In the genomic region with DNA sequence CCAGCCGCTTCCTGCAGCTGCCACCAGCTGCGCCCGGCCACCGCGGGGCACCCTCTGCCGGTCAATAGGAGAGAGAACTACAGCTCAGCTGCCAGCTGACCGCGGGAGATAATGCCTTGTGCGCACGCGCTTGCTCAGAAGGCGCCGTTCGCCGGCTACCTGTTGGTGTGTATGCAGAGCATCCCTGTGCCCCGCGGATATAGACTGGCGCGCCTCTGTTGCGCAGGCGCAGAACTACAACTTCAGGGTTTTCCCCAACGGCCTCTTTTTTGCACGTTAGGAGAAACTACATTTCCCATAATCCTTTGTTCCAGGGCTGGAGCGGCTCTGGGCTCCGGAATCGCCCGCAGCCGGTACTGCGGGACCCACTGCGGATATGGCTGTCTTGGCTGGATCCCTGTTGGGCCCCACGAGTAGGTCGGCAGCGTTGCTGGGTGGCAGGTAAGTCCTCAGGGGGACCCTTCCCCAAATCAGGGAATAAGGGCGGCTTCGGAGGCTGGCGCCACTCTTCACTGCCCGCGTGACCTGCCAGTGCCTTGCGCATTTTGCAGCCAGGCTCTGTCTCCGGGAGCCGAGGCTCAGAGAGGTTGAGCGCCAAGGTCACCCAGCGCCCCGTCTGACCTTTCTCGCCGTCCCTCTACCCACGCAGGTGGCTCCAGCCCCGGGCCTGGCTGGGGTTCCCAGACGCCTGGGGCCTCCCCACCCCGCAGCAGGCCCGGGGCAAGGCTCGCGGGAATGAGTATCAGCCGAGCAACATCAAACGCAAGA, we compare ENCODE assay signal across 1 cellular context.
TF ChIP-seq lines count a peak whose summit lies in the region.

A gene (plus strand): TSS at position 356 of the 768 bp plus-strand sequence. CDS start 21 bp downstream, at position 377.

TF ChIP-seq in K562, 482 proteins besides CTCF, POLR2A, EP300 and RAD21 (continued from another document and continues in another):
- TF ChIP-seq, protein P1, sequence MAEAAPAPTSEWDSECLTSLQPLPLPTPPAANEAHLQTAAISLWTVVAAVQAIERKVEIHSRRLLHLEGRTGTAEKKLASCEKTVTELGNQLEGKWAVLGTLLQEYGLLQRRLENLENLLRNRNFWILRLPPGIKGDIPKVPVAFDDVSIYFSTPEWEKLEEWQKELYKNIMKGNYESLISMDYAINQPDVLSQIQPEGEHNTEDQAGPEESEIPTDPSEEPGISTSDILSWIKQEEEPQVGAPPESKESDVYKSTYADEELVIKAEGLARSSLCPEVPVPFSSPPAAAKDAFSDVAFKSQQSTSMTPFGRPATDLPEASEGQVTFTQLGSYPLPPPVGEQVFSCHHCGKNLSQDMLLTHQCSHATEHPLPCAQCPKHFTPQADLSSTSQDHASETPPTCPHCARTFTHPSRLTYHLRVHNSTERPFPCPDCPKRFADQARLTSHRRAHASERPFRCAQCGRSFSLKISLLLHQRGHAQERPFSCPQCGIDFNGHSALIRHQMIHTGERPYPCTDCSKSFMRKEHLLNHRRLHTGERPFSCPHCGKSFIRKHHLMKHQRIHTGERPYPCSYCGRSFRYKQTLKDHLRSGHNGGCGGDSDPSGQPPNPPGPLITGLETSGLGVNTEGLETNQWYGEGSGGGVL (CRISPR knock-in tag; IDR thresholded peaks at IDR 0.05) = no peak
- TF ChIP-seq SREBF1 (IDR thresholded peaks at IDR 0.05; ENCODE audit: borderline replicate concordance, low read depth, low read length) = no peak
- TF ChIP-seq ZNF3 (CRISPR knock-in tag; IDR thresholded peaks at IDR 0.05) = no peak
- 0 out of 2 replicates have a peak, but pooled peaks have one; percentile 48 for TF ChIP-seq CHD2 (IDR thresholded peaks at IDR 0.05; ENCODE audit: low read depth, low read length)
- peak; percentile 79 for TF ChIP-seq SUPT5H (IDR thresholded peaks at IDR 0.05)
- no peak for TF ChIP-seq NFE2 (IDR thresholded peaks at IDR 0.05; ENCODE audit: low read depth)
- TF ChIP-seq CCNT2 (IDR thresholded peaks at IDR 0.05; ENCODE audit: borderline replicate concordance, extremely low read depth, insufficient read length, low read depth, low read length) = peak; percentile 38
- TF ChIP-seq PCBP1 (IDR thresholded peaks at IDR 0.05; ENCODE audit: low read depth, low read length, poor library complexity, severe bottlenecking) = peak; percentile 38
- peak; percentile 73 for TF ChIP-seq RB1 (IDR thresholded peaks at IDR 0.05; ENCODE audit: low read depth)
- peak; percentile 69 for TF ChIP-seq KLF16 (IDR thresholded peaks at IDR 0.05)
- TF ChIP-seq, protein P2, sequence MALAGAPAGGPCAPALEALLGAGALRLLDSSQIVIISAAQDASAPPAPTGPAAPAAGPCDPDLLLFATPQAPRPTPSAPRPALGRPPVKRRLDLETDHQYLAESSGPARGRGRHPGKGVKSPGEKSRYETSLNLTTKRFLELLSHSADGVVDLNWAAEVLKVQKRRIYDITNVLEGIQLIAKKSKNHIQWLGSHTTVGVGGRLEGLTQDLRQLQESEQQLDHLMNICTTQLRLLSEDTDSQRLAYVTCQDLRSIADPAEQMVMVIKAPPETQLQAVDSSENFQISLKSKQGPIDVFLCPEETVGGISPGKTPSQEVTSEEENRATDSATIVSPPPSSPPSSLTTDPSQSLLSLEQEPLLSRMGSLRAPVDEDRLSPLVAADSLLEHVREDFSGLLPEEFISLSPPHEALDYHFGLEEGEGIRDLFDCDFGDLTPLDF (CRISPR knock-in tag; IDR thresholded peaks at IDR 0.05) = peak; percentile 77; the same call in 1 of the 2 replicates
- TF ChIP-seq, protein P3, sequence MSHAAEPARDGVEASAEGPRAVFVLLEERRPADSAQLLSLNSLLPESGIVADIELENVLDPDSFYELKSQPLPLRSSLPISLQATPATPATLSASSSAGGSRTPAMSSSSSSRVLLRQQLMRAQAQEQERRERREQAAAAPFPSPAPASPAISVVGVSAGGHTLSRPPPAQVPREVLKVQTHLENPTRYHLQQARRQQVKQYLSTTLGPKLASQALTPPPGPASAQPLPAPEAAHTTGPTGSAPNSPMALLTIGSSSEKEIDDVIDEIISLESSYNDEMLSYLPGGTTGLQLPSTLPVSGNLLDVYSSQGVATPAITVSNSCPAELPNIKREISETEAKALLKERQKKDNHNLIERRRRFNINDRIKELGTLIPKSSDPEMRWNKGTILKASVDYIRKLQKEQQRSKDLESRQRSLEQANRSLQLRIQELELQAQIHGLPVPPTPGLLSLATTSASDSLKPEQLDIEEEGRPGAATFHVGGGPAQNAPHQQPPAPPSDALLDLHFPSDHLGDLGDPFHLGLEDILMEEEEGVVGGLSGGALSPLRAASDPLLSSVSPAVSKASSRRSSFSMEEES (CRISPR knock-in tag; IDR thresholded peaks at IDR 0.05) = peak; percentile 1; the same call in 1 of the 2 replicates
- TF ChIP-seq GATA2 (CRISPR knock-in tag; IDR thresholded peaks at IDR 0.05) = no peak; the same call in 1 of the 2 replicates
- no peak for TF ChIP-seq ZNF408 (CRISPR knock-in tag; IDR thresholded peaks at IDR 0.05; ENCODE audit: low read depth)
- no peak for TF ChIP-seq U2AF2 (optimal IDR thresholded peaks at IDR 0.05; ENCODE audit: low read depth, low read length)
- no peak; a peak in 1 of 4 replicates for TF ChIP-seq KDM4B (IDR thresholded peaks at IDR 0.05; ENCODE audit: borderline replicate concordance in 2 of 2, low read depth in 1 of 2)
- TF ChIP-seq ZNF830 (CRISPR knock-in tag; IDR thresholded peaks at IDR 0.05) = no peak
- TF ChIP-seq, protein P4, sequence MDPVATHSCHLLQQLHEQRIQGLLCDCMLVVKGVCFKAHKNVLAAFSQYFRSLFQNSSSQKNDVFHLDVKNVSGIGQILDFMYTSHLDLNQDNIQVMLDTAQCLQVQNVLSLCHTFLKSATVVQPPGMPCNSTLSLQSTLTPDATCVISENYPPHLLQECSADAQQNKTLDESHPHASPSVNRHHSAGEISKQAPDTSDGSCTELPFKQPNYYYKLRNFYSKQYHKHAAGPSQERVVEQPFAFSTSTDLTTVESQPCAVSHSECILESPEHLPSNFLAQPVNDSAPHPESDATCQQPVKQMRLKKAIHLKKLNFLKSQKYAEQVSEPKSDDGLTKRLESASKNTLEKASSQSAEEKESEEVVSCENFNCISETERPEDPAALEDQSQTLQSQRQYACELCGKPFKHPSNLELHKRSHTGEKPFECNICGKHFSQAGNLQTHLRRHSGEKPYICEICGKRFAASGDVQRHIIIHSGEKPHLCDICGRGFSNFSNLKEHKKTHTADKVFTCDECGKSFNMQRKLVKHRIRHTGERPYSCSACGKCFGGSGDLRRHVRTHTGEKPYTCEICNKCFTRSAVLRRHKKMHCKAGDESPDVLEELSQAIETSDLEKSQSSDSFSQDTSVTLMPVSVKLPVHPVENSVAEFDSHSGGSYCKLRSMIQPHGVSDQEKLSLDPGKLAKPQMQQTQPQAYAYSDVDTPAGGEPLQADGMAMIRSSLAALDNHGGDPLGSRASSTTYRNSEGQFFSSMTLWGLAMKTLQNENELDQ (CRISPR knock-in tag; IDR thresholded peaks at IDR 0.05; ENCODE audit: borderline replicate concordance) = no peak
- TF ChIP-seq FOXM1 (IDR thresholded peaks at IDR 0.05; ENCODE audit: low read depth) = no peak
- no peak for TF ChIP-seq FOXM1 (CRISPR knock-in tag; IDR thresholded peaks at IDR 0.05; ENCODE audit: low read depth)
- TF ChIP-seq SP2 (IDR thresholded peaks at IDR 0.05; ENCODE audit: extremely low read depth, low read depth, low read length, poor library complexity, severe bottlenecking) = no peak
- TF ChIP-seq, protein P5, sequence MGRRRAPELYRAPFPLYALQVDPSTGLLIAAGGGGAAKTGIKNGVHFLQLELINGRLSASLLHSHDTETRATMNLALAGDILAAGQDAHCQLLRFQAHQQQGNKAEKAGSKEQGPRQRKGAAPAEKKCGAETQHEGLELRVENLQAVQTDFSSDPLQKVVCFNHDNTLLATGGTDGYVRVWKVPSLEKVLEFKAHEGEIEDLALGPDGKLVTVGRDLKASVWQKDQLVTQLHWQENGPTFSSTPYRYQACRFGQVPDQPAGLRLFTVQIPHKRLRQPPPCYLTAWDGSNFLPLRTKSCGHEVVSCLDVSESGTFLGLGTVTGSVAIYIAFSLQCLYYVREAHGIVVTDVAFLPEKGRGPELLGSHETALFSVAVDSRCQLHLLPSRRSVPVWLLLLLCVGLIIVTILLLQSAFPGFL (CRISPR knock-in tag; IDR thresholded peaks at IDR 0.05) = 0 out of 2 replicates have a peak, but pooled peaks have one; percentile 34
- TF ChIP-seq MECOM (CRISPR knock-in tag; IDR thresholded peaks at IDR 0.05) = no peak
- no peak for TF ChIP-seq NR1H2 (CRISPR knock-in tag; IDR thresholded peaks at IDR 0.05)
- no peak for TF ChIP-seq ZNF217 (CRISPR knock-in tag; IDR thresholded peaks at IDR 0.05)
- TF ChIP-seq SIN3A (IDR thresholded peaks at IDR 0.05; ENCODE audit: borderline replicate concordance in 2 of 2, control insufficient read depth in 1 of 2, low read depth in 2 of 2, low read length in 2 of 2) = peak in 1 of 2 experiments; percentile 40; a peak in 1 of 4 replicates
- no peak for TF ChIP-seq NELFE (IDR thresholded peaks at IDR 0.05; ENCODE audit: insufficient read depth, insufficient read length)
- no peak for TF ChIP-seq KLF1 (tag; IDR thresholded peaks at IDR 0.05)
- TF ChIP-seq XRCC3 (IDR thresholded peaks at IDR 0.05) = no peak
- no peak for TF ChIP-seq ZBTB8A (IDR thresholded peaks at IDR 0.05; ENCODE audit: partially characterized antibody)
- TF ChIP-seq YY1 (IDR thresholded peaks at IDR 0.05; ENCODE audit: borderline replicate concordance in 1 of 3, control insufficient read depth in 1 of 3, extremely low read depth in 1 of 3, insufficient read depth in 3 of 3, insufficient read length in 1 of 3, insufficient replicate concordance in 2 of 3, low read depth in 1 of 3, low read length in 2 of 3) = peak in 2 of 3 experiments; percentile 44 to 74
- TF ChIP-seq, protein P6, sequence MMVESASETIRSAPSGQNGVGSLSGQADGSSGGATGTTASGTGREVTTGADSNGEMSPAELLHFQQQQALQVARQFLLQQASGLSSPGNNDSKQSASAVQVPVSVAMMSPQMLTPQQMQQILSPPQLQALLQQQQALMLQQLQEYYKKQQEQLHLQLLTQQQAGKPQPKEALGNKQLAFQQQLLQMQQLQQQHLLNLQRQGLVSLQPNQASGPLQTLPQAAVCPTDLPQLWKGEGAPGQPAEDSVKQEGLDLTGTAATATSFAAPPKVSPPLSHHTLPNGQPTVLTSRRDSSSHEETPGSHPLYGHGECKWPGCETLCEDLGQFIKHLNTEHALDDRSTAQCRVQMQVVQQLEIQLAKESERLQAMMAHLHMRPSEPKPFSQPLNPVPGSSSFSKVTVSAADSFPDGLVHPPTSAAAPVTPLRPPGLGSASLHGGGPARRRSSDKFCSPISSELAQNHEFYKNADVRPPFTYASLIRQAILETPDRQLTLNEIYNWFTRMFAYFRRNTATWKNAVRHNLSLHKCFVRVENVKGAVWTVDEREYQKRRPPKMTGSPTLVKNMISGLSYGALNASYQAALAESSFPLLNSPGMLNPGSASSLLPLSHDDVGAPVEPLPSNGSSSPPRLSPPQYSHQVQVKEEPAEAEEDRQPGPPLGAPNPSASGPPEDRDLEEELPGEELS (CRISPR knock-in tag; IDR thresholded peaks at IDR 0.05; ENCODE audit: borderline replicate concordance) = no peak
- TF ChIP-seq ZNF785 (CRISPR knock-in tag; IDR thresholded peaks at IDR 0.05) = no peak
- TF ChIP-seq, protein P7, sequence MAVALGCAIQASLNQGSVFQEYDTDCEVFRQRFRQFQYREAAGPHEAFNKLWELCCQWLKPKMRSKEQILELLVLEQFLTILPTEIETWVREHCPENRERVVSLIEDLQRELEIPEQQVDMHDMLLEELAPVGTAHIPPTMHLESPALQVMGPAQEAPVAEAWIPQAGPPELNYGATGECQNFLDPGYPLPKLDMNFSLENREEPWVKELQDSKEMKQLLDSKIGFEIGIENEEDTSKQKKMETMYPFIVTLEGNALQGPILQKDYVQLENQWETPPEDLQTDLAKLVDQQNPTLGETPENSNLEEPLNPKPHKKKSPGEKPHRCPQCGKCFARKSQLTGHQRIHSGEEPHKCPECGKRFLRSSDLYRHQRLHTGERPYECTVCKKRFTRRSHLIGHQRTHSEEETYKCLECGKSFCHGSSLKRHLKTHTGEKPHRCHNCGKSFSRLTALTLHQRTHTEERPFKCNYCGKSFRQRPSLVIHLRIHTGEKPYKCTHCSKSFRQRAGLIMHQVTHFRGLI (CRISPR knock-in tag; IDR thresholded peaks at IDR 0.05) = no peak
- peak; percentile 51; the same call in 1 of the 2 replicates for TF ChIP-seq ZSCAN29 (IDR thresholded peaks at IDR 0.05)
- no peak for TF ChIP-seq ZNF274 (IDR thresholded peaks at IDR 0.05; ENCODE audit: borderline replicate concordance, low read depth, low read length)
- TF ChIP-seq L3MBTL2 (IDR thresholded peaks at IDR 0.05) = no peak; the same call in 1 of the 2 replicates
- no peak for TF ChIP-seq WHSC1 (IDR thresholded peaks at IDR 0.05; ENCODE audit: low read length)
- TF ChIP-seq, protein P8, sequence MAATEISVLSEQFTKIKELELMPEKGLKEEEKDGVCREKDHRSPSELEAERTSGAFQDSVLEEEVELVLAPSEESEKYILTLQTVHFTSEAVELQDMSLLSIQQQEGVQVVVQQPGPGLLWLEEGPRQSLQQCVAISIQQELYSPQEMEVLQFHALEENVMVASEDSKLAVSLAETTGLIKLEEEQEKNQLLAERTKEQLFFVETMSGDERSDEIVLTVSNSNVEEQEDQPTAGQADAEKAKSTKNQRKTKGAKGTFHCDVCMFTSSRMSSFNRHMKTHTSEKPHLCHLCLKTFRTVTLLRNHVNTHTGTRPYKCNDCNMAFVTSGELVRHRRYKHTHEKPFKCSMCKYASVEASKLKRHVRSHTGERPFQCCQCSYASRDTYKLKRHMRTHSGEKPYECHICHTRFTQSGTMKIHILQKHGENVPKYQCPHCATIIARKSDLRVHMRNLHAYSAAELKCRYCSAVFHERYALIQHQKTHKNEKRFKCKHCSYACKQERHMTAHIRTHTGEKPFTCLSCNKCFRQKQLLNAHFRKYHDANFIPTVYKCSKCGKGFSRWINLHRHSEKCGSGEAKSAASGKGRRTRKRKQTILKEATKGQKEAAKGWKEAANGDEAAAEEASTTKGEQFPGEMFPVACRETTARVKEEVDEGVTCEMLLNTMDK (IDR thresholded peaks at IDR 0.05; ENCODE audit: borderline replicate concordance, insufficient read depth, low read depth, low read length, poor library complexity, severe bottlenecking) = peak; percentile 81
- no peak for TF ChIP-seq ZNF282 (CRISPR knock-in tag; IDR thresholded peaks at IDR 0.05)
- TF ChIP-seq KAT8 (IDR thresholded peaks at IDR 0.05; ENCODE audit: low read depth) = no peak
- TF ChIP-seq NR2C2 (CRISPR knock-in tag; IDR thresholded peaks at IDR 0.05) = 0 out of 2 replicates have a peak, but pooled peaks have one; percentile 50
- TF ChIP-seq NR2C2 (tag; IDR thresholded peaks at IDR 0.05) = peak; percentile 77
- TF ChIP-seq CBFB (CRISPR knock-in tag; IDR thresholded peaks at IDR 0.05) = no peak
- TF ChIP-seq NR2C1 (IDR thresholded peaks at IDR 0.05) = peak; percentile 59
- peak; percentile 58 for TF ChIP-seq NR2C1 (tag; IDR thresholded peaks at IDR 0.05)
- 0 out of 2 replicates have a peak, but pooled peaks have one; percentile 11 for TF ChIP-seq DPF2 (IDR thresholded peaks at IDR 0.05)
